8 cellular contexts compared by ENCODE assay signal in the genomic region with DNA sequence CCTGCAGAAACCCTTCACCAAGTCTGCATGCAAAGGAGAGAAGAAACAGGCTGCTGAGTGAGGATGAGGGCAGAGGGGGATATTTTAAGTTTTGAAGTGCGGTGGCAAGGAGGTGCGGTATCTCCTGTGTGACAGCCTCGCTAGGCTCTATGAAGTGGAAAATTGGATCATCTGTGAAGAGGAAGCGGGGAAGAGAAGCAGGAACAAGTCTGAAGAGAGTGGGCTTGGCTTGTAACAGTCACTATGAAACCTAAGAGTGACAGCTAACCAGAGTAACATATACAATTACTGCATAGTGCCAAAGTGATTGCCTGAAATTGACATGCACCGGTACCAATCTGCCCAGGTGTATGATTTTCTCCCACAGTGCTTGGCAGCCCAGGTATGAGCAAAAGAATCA.
A peak's percentile ranks its signal among the peaks of the same experiment; 100 is the strongest.
DNase-seq lines count a peak whose midpoint lies in the region; ATAC-seq and TF ChIP-seq lines count a peak whose summit lies in the region.
"Had no signal": no experiment of that assay in that cellular context is flagged by ENCODE, and none has a peak within 500 bp of the region (broad histone marks: within the 10 kb centered on the region; RNA-seq: fewer than 3 reads in every experiment).

No MANE protein-coding gene starts in this region.

- TF ChIP-seq CTCF in left lung (IDR thresholded peaks at IDR 0.05): no peak

- intact Hi-C loops in left lung (cut with DNase I): no loop called here

- no peak overlapping the region for H3K4me3 ChIP-seq in left lung

- H3K9me3 ChIP-seq in left lung: no peaks in the 10 kb centered on the region

- no peak for TF ChIP-seq POLR2A in GM18505 (IDR thresholded peaks at IDR 0.05; ENCODE audit: borderline replicate concordance, extremely low read depth, insufficient read depth, insufficient read length)

- DNase-seq in left lung: no peak
- no peak for DNase-seq in NCI-H187 treated with DMSO at 0.1 percent for 48 hours (lab: John Stamatoyannopoulos, UW)
- no peak for DNase-seq in mesenteric fat pad (ENCODE audit: low spot score)
- no peak for DNase-seq in RKO (ENCODE audit: low spot score)
- DNase-seq: posterior cingulate gyrus had no signal

- peaks cover 0 to 5% of the 10 kb centered on the region in 2 donors for H3K36me3 ChIP-seq in left lung

- peaks cover 9 to 43% of the 10 kb centered on the region in 2 donors for H3K4me1 ChIP-seq in left lung

- H3K27me3 ChIP-seq in left lung: no peaks in the 10 kb centered on the region

- H3K27ac ChIP-seq in left lung: no peak overlapping the region

- ATAC-seq in GM18505 (IDR thresholded peaks at IDR 0.05; ENCODE audit: unreplicated experiment) (peak; percentile 43), GM21381 (IDR thresholded peaks at IDR 0.05; ENCODE audit: unreplicated experiment) (peak; percentile 48), HG03520 (IDR thresholded peaks at IDR 0.05; ENCODE audit: unreplicated experiment) (peak; percentile 44), left lung (peak; percentile 18)
